ENCODE assay signal across 2 cellular contexts in genomic region chr16:78210305-78210704, GRCh38.
TF ChIP-seq lines count a peak whose summit lies in the region.

No MANE protein-coding gene starts in this region.

TF ChIP-seq in HepG2, 621 proteins besides CTCF, POLR2A, EP300 and RAD21 (continued from another document):
- TF ChIP-seq, protein P1, sequence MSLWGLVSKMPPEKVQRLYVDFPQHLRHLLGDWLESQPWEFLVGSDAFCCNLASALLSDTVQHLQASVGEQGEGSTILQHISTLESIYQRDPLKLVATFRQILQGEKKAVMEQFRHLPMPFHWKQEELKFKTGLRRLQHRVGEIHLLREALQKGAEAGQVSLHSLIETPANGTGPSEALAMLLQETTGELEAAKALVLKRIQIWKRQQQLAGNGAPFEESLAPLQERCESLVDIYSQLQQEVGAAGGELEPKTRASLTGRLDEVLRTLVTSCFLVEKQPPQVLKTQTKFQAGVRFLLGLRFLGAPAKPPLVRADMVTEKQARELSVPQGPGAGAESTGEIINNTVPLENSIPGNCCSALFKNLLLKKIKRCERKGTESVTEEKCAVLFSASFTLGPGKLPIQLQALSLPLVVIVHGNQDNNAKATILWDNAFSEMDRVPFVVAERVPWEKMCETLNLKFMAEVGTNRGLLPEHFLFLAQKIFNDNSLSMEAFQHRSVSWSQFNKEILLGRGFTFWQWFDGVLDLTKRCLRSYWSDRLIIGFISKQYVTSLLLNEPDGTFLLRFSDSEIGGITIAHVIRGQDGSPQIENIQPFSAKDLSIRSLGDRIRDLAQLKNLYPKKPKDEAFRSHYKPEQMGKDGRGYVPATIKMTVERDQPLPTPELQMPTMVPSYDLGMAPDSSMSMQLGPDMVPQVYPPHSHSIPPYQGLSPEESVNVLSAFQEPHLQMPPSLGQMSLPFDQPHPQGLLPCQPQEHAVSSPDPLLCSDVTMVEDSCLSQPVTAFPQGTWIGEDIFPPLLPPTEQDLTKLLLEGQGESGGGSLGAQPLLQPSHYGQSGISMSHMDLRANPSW (CRISPR knock-in tag; IDR thresholded peaks at IDR 0.05; ENCODE audit: borderline replicate concordance): no peak
- TF ChIP-seq, protein P2, sequence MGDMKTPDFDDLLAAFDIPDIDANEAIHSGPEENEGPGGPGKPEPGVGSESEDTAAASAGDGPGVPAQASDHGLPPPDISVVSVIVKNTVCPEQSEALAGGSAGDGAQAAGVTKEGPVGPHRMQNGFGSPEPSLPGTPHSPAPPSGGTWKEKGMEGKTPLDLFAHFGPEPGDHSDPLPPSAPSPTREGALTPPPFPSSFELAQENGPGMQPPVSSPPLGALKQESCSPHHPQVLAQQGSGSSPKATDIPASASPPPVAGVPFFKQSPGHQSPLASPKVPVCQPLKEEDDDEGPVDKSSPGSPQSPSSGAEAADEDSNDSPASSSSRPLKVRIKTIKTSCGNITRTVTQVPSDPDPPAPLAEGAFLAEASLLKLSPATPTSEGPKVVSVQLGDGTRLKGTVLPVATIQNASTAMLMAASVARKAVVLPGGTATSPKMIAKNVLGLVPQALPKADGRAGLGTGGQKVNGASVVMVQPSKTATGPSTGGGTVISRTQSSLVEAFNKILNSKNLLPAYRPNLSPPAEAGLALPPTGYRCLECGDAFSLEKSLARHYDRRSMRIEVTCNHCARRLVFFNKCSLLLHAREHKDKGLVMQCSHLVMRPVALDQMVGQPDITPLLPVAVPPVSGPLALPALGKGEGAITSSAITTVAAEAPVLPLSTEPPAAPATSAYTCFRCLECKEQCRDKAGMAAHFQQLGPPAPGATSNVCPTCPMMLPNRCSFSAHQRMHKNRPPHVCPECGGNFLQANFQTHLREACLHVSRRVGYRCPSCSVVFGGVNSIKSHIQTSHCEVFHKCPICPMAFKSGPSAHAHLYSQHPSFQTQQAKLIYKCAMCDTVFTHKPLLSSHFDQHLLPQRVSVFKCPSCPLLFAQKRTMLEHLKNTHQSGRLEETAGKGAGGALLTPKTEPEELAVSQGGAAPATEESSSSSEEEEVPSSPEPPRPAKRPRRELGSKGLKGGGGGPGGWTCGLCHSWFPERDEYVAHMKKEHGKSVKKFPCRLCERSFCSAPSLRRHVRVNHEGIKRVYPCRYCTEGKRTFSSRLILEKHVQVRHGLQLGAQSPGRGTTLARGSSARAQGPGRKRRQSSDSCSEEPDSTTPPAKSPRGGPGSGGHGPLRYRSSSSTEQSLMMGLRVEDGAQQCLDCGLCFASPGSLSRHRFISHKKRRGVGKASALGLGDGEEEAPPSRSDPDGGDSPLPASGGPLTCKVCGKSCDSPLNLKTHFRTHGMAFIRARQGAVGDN (CRISPR knock-in tag; IDR thresholded peaks at IDR 0.05): no peak
- TF ChIP-seq MBNL3 (CRISPR knock-in tag; conservative IDR thresholded peaks at IDR 0.05) (no peak), SATB2 (CRISPR knock-in tag; IDR thresholded peaks at IDR 0.05) (no peak), DRAP1 (CRISPR knock-in tag; IDR thresholded peaks at IDR 0.05) (no peak), CEBPG (CRISPR knock-in tag; IDR thresholded peaks at IDR 0.05) (no peak), MATR3 (CRISPR knock-in tag; IDR thresholded peaks at IDR 0.05) (no peak), ZNF562 (CRISPR knock-in tag; IDR thresholded peaks at IDR 0.05; ENCODE audit: borderline replicate concordance) (no peak), ZNF557 (CRISPR knock-in tag; IDR thresholded peaks at IDR 0.05) (no peak), ZNF7 (CRISPR knock-in tag; IDR thresholded peaks at IDR 0.05) (peak; percentile 89), ZNF878 (CRISPR knock-in tag; IDR thresholded peaks at IDR 0.05) (no peak), CCAR2 (optimal IDR thresholded peaks at IDR 0.05; ENCODE audit: low read depth, low read length) (no peak), SIX4 (CRISPR knock-in tag; IDR thresholded peaks at IDR 0.05) (0 out of 2 replicates have a peak, but pooled peaks have one; percentile 38), ZNF510 (CRISPR knock-in tag; IDR thresholded peaks at IDR 0.05; ENCODE audit: low read depth) (no peak)

TF ChIP-seq in SK-N-SH, 30 proteins besides CTCF, POLR2A, EP300 and RAD21 (continued from another document):
- TF ChIP-seq TCF12 (IDR thresholded peaks at IDR 0.05): peak; percentile 30; the same call in 1 of the 2 replicates
- no peak for TF ChIP-seq POLR2AphosphoS5 (IDR thresholded peaks at IDR 0.05; ENCODE audit: low read depth, low read length)
